17 cellular contexts compared by ENCODE assay signal in the genomic region with DNA sequence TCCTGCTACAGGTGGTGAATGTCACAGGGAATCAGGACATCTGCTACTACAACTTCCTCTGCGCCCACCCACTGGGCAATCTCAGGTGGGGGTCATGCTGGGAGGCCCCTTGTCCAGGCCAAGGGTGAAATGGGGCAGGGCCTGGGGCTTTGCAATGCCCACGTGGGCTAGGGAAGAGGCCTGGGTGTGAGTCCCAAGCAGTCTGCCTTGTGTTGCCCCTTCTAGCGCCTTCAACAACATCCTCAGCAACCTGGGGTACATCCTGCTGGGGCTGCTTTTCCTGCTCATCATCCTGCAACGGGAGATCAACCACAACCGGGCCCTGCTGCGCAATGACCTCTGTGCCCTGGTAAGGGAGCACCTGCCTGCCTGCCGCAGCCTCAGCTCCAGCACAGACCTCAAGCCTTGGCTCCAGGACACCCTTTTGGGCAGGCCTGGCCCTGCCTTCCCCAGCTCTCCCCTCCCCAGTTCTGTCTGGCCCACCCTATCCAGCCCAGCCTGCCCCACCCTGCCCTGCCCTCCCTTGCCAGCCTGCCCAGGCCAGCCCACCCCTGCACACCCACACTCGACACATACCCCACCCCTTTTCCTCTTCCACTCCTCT. TPM values are rescaled to one million over a fixed set of nuclear protein-coding genes. Genes with fewer than 3 reads are reported as not detected.
A peak's percentile ranks its signal among the peaks of the same experiment; 100 is the strongest.
DNase-seq lines count a peak whose midpoint lies in the region; ATAC-seq, FAIRE-seq and TF ChIP-seq lines count a peak whose summit lies in the region.
"Had no signal": no experiment of that assay in that cellular context is flagged by ENCODE, and none has a peak within 500 bp of the region (broad histone marks: within the 10 kb centered on the region; RNA-seq: fewer than 3 reads in every experiment).

No MANE protein-coding gene starts in this region.

- ATAC-seq in right lobe of liver (no peak), HepG2 (no peak), HG02870 (IDR thresholded peaks at IDR 0.05; ENCODE audit: unreplicated experiment) (no peak)

- H3K36me3 ChIP-seq in right lobe of liver (peaks cover 0 to 70% (median 24%) of the 10 kb centered on the region in 4 donors), HepG2 (replicated peaks in 1 of 2; ENCODE audit: control insufficient read depth in 1 of 2, insufficient read depth in 2 of 2, low read length in 2 of 2) (peaks cover 8 to 18% of the 10 kb centered on the region in 2 experiments; a peak in 4 of 5 replicates), OCI-LY7 (ENCODE audit: insufficient read depth, low read length) (peaks cover 35% of the 10 kb centered on the region; the same call in 1 of the 2 replicates), kidney (ENCODE audit: control insufficient read depth in 1 of 2, insufficient read depth in 2 of 2, low read length in 2 of 2) (peaks cover 24 to 34% of the 10 kb centered on the region in 2 donors)
- H3K36me3 ChIP-seq: ovary had no signal

- H3K4me3 ChIP-seq in right lobe of liver (no peak overlapping the region), HepG2 (replicated peaks in 1 of 3; ENCODE audit: insufficient read depth in 1 of 3, low read depth in 2 of 3, low read length in 3 of 3) (no peak overlapping the region), OCI-LY7 (ENCODE audit: low read depth, low read length, poor library complexity, severe bottlenecking) (peak overlapping the region; percentile 7), kidney (ENCODE audit: low read length in 2 of 2) (no peak overlapping the region)
- H3K4me3 ChIP-seq: adrenal gland, cardiac muscle cell, ovary, suprapubic skin had no signal

- H3K27me3 ChIP-seq in right lobe of liver = no peaks in the 10 kb centered on the region
- no peaks in the 10 kb centered on the region for H3K27me3 ChIP-seq in HepG2 (ENCODE audit: control insufficient read depth in 1 of 2, insufficient read depth in 2 of 2, low read length in 2 of 2)
- H3K27me3 ChIP-seq: adrenal gland, cardiac muscle cell, ovary, suprapubic skin had no signal

- 94% methylated on average over 2 of the region's 8 CpGs for WGBS in right lobe of liver (ENCODE audit: insufficient coverage, low coverage, low lambda C conversion rate, missing lambda C conversion rate)
- WGBS in HepG2 (ENCODE audit: low lambda C conversion rate) = 97% methylated on average over 1 of the region's 8 CpGs

- no peak for TF ChIP-seq POLR2A in right lobe of liver (IDR thresholded peaks at IDR 0.05)
- no peak for TF ChIP-seq POLR2A in HepG2 (IDR thresholded peaks at IDR 0.05; ENCODE audit: insufficient read depth in 1 of 2, low read depth in 2 of 2, low read length in 2 of 2)

- H3K9ac ChIP-seq in HepG2 (ENCODE audit: insufficient read depth, low read depth, low read length) (no peak overlapping the region), kidney (ENCODE audit: low read length in 2 of 2) (no peak overlapping the region)

- no peak for TF ChIP-seq RAD21 in HepG2 (CRISPR knock-in tag; IDR thresholded peaks at IDR 0.05)

- CTCF ChIA-PET in HepG2 (lab: Yijun Ruan, JAX; ENCODE audit: low intra/inter-chr PET ratio, low total read pairs) (no interaction called here), OCI-LY7 (lab: Charles Lee; ENCODE audit: unreplicated experiment) (no interaction called here)

- H3K4me1 ChIP-seq in right lobe of liver (no peaks in the 10 kb centered on the region), HepG2 (ENCODE audit: insufficient read depth, low read length) (peaks cover 9% of the 10 kb centered on the region), OCI-LY7 (ENCODE audit: insufficient read depth, low read length, poor library complexity, severe bottlenecking) (peaks cover 37% of the 10 kb centered on the region), kidney (ENCODE audit: control insufficient read depth in 1 of 2, insufficient read depth in 1 of 2, low read depth in 1 of 2, low read length in 2 of 2) (no peaks in the 10 kb centered on the region)
- H3K4me1 ChIP-seq: adrenal gland, Caco-2 had no signal

- H2AFZ ChIP-seq in HepG2 (ENCODE audit: low read length) = no peak overlapping the region
- H2AFZ ChIP-seq in OCI-LY7 (ENCODE audit: low read length) = peak overlapping the region; percentile 54; the same call in 1 of the 2 replicates

- H3K9me3 ChIP-seq in right lobe of liver = no peaks in the 10 kb centered on the region
- no peaks in the 10 kb centered on the region for H3K9me3 ChIP-seq in HepG2 (ENCODE audit: low read length)
- no peaks in the 10 kb centered on the region for H3K9me3 ChIP-seq in OCI-LY7 (ENCODE audit: low read length)
- no peaks in the 10 kb centered on the region for H3K9me3 ChIP-seq in kidney (ENCODE audit: control insufficient read depth in 1 of 2, low read length in 2 of 2)
- H3K9me3 ChIP-seq: adrenal gland, Caco-2, ovary, suprapubic skin had no signal

- DNase-seq in right lobe of liver = peak in 2 of 3 donors; percentile 35 to 39
- DNase-seq in HepG2 (ENCODE audit: low spot score) = no peak
- peak; percentile 23 for DNase-seq in OCI-LY7 (ENCODE audit: low spot score)
- DNase-seq in kidney = peak; percentile 56
- DNase-seq in ureter (ENCODE audit: low spot score) = peak; percentile 41
- no peak for DNase-seq in Ammon's horn (ENCODE audit: low spot score)
- no peak for DNase-seq in GM19238 (ENCODE audit: insufficient read length, low spot score)
- DNase-seq: activated CD4-positive, alpha-beta memory T cell treated with anti-CD3 and anti-CD28 coated beads, Interleukin-2, amount 10 ng/mL, durations not matched to agents 7 days and 5 days; effector memory CD4-positive, alpha-beta T cell; NCI-H146 had no signal

- POLR2A ChIA-PET in HepG2 (lab: Yijun Ruan, JAX) (no interaction called here), OCI-LY7 (lab: Charles Lee) (no interaction called here)

- in situ Hi-C loops in HepG2 (cut with HindIII; ENCODE audit: extremely low pct_ligation_motif_present, low pct_unique_long_range_greater_than_20kb) = no loop called here

- FAIRE-seq in HepG2 (lab: Jason Lieb, UNC) (no peak), kidney (lab: Jason Lieb, UNC) (no peak)
- FAIRE-seq: H54 had no signal

- no peak for TF ChIP-seq EP300 in HepG2 (IDR thresholded peaks at IDR 0.05; ENCODE audit: low read depth in 2 of 2, low read length in 2 of 2)
- no peak for TF ChIP-seq EP300 in HepG2 (CRISPR knock-in tag; IDR thresholded peaks at IDR 0.05; ENCODE audit: borderline replicate concordance)

- intact Hi-C loops in right lobe of liver (cut with DNase I) (no loop called here), HepG2 (cut with micrococcal nuclease; ENCODE audit: unreplicated experiment) (no loop called here), OCI-LY7 (cut with micrococcal nuclease; ENCODE audit: unreplicated experiment) (no loop called here), kidney (cut with DNase I) (no loop called here)

- H3K79me2 ChIP-seq in HepG2 (ENCODE audit: insufficient read depth, low read length) (no peaks in the 10 kb centered on the region), OCI-LY7 (ENCODE audit: insufficient read depth, low read depth, low read length) (no peaks in the 10 kb centered on the region)

- BruUV-seq in HepG2 (replicated peaks; lab: Mats Ljungman, UMichigan) (no TSS peak), OCI-LY7 (replicated peaks; lab: Mats Ljungman, UMichigan) (no TSS peak)

- no peaks in the 10 kb centered on the region for H3K9me2 ChIP-seq in OCI-LY7 (ENCODE audit: insufficient read depth, low read length)

- H3K27ac ChIP-seq in right lobe of liver (no peak overlapping the region), HepG2 (ENCODE audit: extremely low read length, insufficient read depth, low read length) (no peak overlapping the region), OCI-LY7 (ENCODE audit: low read depth, low read length, poor library complexity, severe bottlenecking) (peak overlapping the region; percentile 44), kidney (ENCODE audit: low read depth in 2 of 2, low read length in 2 of 2) (no peak overlapping the region)
- H3K27ac ChIP-seq: cardiac muscle cell, ovary had no signal

- no peaks in the 10 kb centered on the region for H4K20me1 ChIP-seq in HepG2 (ENCODE audit: insufficient read depth, low read length)
- H4K20me1 ChIP-seq in OCI-LY7 (ENCODE audit: insufficient read depth, low read length) = no peaks in the 10 kb centered on the region

- H3K4me2 ChIP-seq in HepG2 (ENCODE audit: low read depth, low read length) (no peak overlapping the region), OCI-LY7 (ENCODE audit: low read length) (peak overlapping the region; percentile 56)

- TF ChIP-seq CTCF in right lobe of liver (IDR thresholded peaks at IDR 0.05) = no peak
- TF ChIP-seq CTCF in HepG2 (CRISPR knock-in tag; IDR thresholded peaks at IDR 0.05) = no peak
- TF ChIP-seq CTCF in OCI-LY7 (conservative IDR thresholded peaks at IDR 0.05; ENCODE audit: low read length) = no peak
- no peak for TF ChIP-seq CTCF in kidney (IDR thresholded peaks at IDR 0.05; ENCODE audit: borderline replicate concordance, extremely low read depth, insufficient read depth)

RNA-seq across cellular contexts. Expression of a gene that starts 9.1 kb away (rescaled TPM):
- total RNA-seq in right lobe of liver (100 to 1,000 TPM in 4 of 6 experiments, 10 to 100 TPM in 2; 41.2 to 158 (median 112) TPM), HepG2 (2016; rRNA removed; fragmentation: Illumina TruSeq; extraction: Trizol) (75.4 and 93.7 TPM in 2 replicates), OCI-LY7 (2022) (5.4 and 6.4 TPM in 2 replicates), kidney (846 TPM), ureter (1,521 TPM)
- 15.8 and 16.5 TPM in 2 replicates for total RNA-seq in HepG2 (2016; cell fraction: cytosol; rRNA removed; fragmentation: Illumina TruSeq; extraction: Trizol; ENCODE audit: low read depth)
- 83.7 and 102 TPM in 2 replicates for total RNA-seq in HepG2 (2016; cell fraction: insoluble cytoplasmic fraction; rRNA removed; fragmentation: Illumina TruSeq; extraction: Trizol)
- total RNA-seq in HepG2 (2016; cell fraction: membrane; rRNA removed; fragmentation: Illumina TruSeq; extraction: Trizol) = 20.1 and 22.3 TPM in 2 replicates
- total RNA-seq in HepG2 (2016; cell fraction: nucleus; rRNA removed; fragmentation: Illumina TruSeq; extraction: Trizol) = 36.8 and 37.1 TPM in 2 replicates
- polyA plus RNA-seq in HepG2 (2011; rRNA removed) (12.6 and 14.1 TPM in 2 replicates), kidney (ENCODE audit: insufficient read depth, low read depth, low replicate concordance) (776 TPM)
- polyA plus RNA-seq in HepG2 (2011; cell fraction: cytosol; rRNA removed) = 11.6 and 11.8 TPM in 2 replicates
- 25.0 and 34.5 TPM in 2 replicates for polyA plus RNA-seq in HepG2 (2011; cell fraction: nucleus; rRNA removed)
- 3.6 and 5.8 TPM in 2 replicates for polyA plus RNA-seq in HepG2 (2012)
- polyA plus RNA-seq in HepG2 (2016; cell fraction: cytosol; fragmentation: Illumina TruSeq; extraction: Trizol; ENCODE audit: low read depth) = 19.4 and 20.0 TPM in 2 replicates
- 110 TPM in 2 replicates for polyA plus RNA-seq in HepG2 (2016; cell fraction: insoluble cytoplasmic fraction; fragmentation: Illumina TruSeq; extraction: Trizol; ENCODE audit: low read depth)
- polyA plus RNA-seq in HepG2 (2016; cell fraction: membrane; fragmentation: Illumina TruSeq; extraction: Trizol; ENCODE audit: low read depth) = 20.4 and 20.8 TPM in 2 replicates
- polyA plus RNA-seq in HepG2 (2016; cell fraction: nucleus; fragmentation: Illumina TruSeq; extraction: Trizol; ENCODE audit: insufficient read depth, low read depth) = 55.4 and 61.9 TPM in 2 replicates
- polyA minus RNA-seq in HepG2 (2011; rRNA and poly(A)+ RNA removed; ENCODE audit: low replicate concordance) = 1.5 and 8.0 TPM in 2 replicates
- polyA minus RNA-seq in HepG2 (2011; cell fraction: cytosol; rRNA and poly(A)+ RNA removed) = 2.4 and 3.3 TPM in 2 replicates
- polyA minus RNA-seq in HepG2 (2011; cell fraction: nucleus; rRNA and poly(A)+ RNA removed) = 5.0 and 7.5 TPM in 2 replicates
- 7.4 and 8.4 TPM in 2 replicates for total RNA-seq in OCI-LY7 (2014; rRNA removed; shearing (Covaris generic))

RNA-seq across cellular contexts. Expression of a gene that starts 11.5 kb away (rescaled TPM):
- total RNA-seq in right lobe of liver = 10 to 100 TPM; 24.6 to 49.9 (median 35.5) TPM
- 6.8 and 11.5 TPM in 2 replicates for total RNA-seq in HepG2 (2016; rRNA removed; fragmentation: Illumina TruSeq; extraction: Trizol)
- 8.7 and 10.3 TPM in 2 replicates for total RNA-seq in HepG2 (2016; cell fraction: cytosol; rRNA removed; fragmentation: Illumina TruSeq; extraction: Trizol; ENCODE audit: low read depth)
- total RNA-seq in HepG2 (2016; cell fraction: insoluble cytoplasmic fraction; rRNA removed; fragmentation: Illumina TruSeq; extraction: Trizol) = 6.4 and 12.0 TPM in 2 replicates
- total RNA-seq in HepG2 (2016; cell fraction: membrane; rRNA removed; fragmentation: Illumina TruSeq; extraction: Trizol) = 8.6 and 9.5 TPM in 2 replicates
- total RNA-seq in HepG2 (2016; cell fraction: nucleus; rRNA removed; fragmentation: Illumina TruSeq; extraction: Trizol) = 15.6 and 17.2 TPM in 2 replicates
- 26.8 and 28.0 TPM in 2 replicates for polyA plus RNA-seq in HepG2 (2011; rRNA removed)
- 10.5 and 14.3 TPM in 2 replicates for polyA plus RNA-seq in HepG2 (2011; cell fraction: cytosol; rRNA removed)
- polyA plus RNA-seq in HepG2 (2011; cell fraction: nucleus; rRNA removed) = 82.0 and 109 TPM in 2 replicates
- polyA plus RNA-seq in HepG2 (2012) = 15.1 and 15.4 TPM in 2 replicates
- 1.9 and 2.2 TPM in 2 replicates for polyA plus RNA-seq in HepG2 (2016; cell fraction: cytosol; fragmentation: Illumina TruSeq; extraction: Trizol; ENCODE audit: low read depth)
- 7.8 and 8.9 TPM in 2 replicates for polyA plus RNA-seq in HepG2 (2016; cell fraction: insoluble cytoplasmic fraction; fragmentation: Illumina TruSeq; extraction: Trizol; ENCODE audit: low read depth)
- 6.0 and 6.6 TPM in 2 replicates for polyA plus RNA-seq in HepG2 (2016; cell fraction: membrane; fragmentation: Illumina TruSeq; extraction: Trizol; ENCODE audit: low read depth)
- polyA plus RNA-seq in HepG2 (2016; cell fraction: nucleus; fragmentation: Illumina TruSeq; extraction: Trizol; ENCODE audit: insufficient read depth, low read depth) = 24.9 and 26.7 TPM in 2 replicates
- 25.1 and 71.4 TPM in 2 replicates for polyA minus RNA-seq in HepG2 (2011; rRNA and poly(A)+ RNA removed; ENCODE audit: low replicate concordance)
- polyA minus RNA-seq in HepG2 (2011; cell fraction: cytosol; rRNA and poly(A)+ RNA removed) = 11.7 and 19.1 TPM in 2 replicates
- 32.3 and 34.8 TPM in 2 replicates for polyA minus RNA-seq in HepG2 (2011; cell fraction: nucleus; rRNA and poly(A)+ RNA removed)
- 18.3 and 18.6 TPM in 2 replicates for total RNA-seq in OCI-LY7 (2014; rRNA removed; shearing (Covaris generic))
- total RNA-seq in OCI-LY7 (2022) = 30.6 and 37.7 TPM in 2 replicates
- total RNA-seq in kidney = 37.4 TPM
- 16.4 TPM for polyA plus RNA-seq in kidney (ENCODE audit: insufficient read depth, low read depth, low replicate concordance)
- 36.5 TPM for total RNA-seq in ureter

RNA-seq across cellular contexts. Expression of a gene that starts 41.8 kb away (rescaled TPM):
- total RNA-seq in right lobe of liver (10 to 100 TPM; 19.3 to 28.5 (median 25.8) TPM), HepG2 (2016; rRNA removed; fragmentation: Illumina TruSeq; extraction: Trizol) (6.8 and 13.8 TPM in 2 replicates), OCI-LY7 (2022) (91.2 and 104 TPM in 2 replicates), kidney (70.2 TPM), ureter (99.6 TPM)
- 7.8 and 8.9 TPM in 2 replicates for total RNA-seq in HepG2 (2016; cell fraction: cytosol; rRNA removed; fragmentation: Illumina TruSeq; extraction: Trizol; ENCODE audit: low read depth)
- total RNA-seq in HepG2 (2016; cell fraction: insoluble cytoplasmic fraction; rRNA removed; fragmentation: Illumina TruSeq; extraction: Trizol) = 8.1 and 12.0 TPM in 2 replicates
- 6.1 and 6.3 TPM in 2 replicates for total RNA-seq in HepG2 (2016; cell fraction: membrane; rRNA removed; fragmentation: Illumina TruSeq; extraction: Trizol)
- total RNA-seq in HepG2 (2016; cell fraction: nucleus; rRNA removed; fragmentation: Illumina TruSeq; extraction: Trizol) = 16.5 and 17.3 TPM in 2 replicates
- polyA plus RNA-seq in HepG2 (2011; rRNA removed) (13.4 and 14.4 TPM in 2 replicates), kidney (ENCODE audit: insufficient read depth, low read depth, low replicate concordance) (14.5 TPM)
- polyA plus RNA-seq in HepG2 (2011; cell fraction: cytosol; rRNA removed) = 6.8 and 10.0 TPM in 2 replicates
- 63.6 and 86.3 TPM in 2 replicates for polyA plus RNA-seq in HepG2 (2011; cell fraction: nucleus; rRNA removed)
- polyA plus RNA-seq in HepG2 (2012) = 4.8 and 7.7 TPM in 2 replicates
- 1.6 and 1.8 TPM in 2 replicates for polyA plus RNA-seq in HepG2 (2016; cell fraction: cytosol; fragmentation: Illumina TruSeq; extraction: Trizol; ENCODE audit: low read depth)
- polyA plus RNA-seq in HepG2 (2016; cell fraction: insoluble cytoplasmic fraction; fragmentation: Illumina TruSeq; extraction: Trizol; ENCODE audit: low read depth) = 7.1 and 8.6 TPM in 2 replicates
- polyA plus RNA-seq in HepG2 (2016; cell fraction: membrane; fragmentation: Illumina TruSeq; extraction: Trizol; ENCODE audit: low read depth) = 3.0 and 4.2 TPM in 2 replicates
- polyA plus RNA-seq in HepG2 (2016; cell fraction: nucleus; fragmentation: Illumina TruSeq; extraction: Trizol; ENCODE audit: insufficient read depth, low read depth) = 59.8 and 63.8 TPM in 2 replicates
- polyA minus RNA-seq in HepG2 (2011; rRNA and poly(A)+ RNA removed; ENCODE audit: low replicate concordance) = 16.5 and 37.7 TPM in 2 replicates
- polyA minus RNA-seq in HepG2 (2011; cell fraction: cytosol; rRNA and poly(A)+ RNA removed) = 3.3 and 6.0 TPM in 2 replicates
- 13.0 and 13.4 TPM in 2 replicates for polyA minus RNA-seq in HepG2 (2011; cell fraction: nucleus; rRNA and poly(A)+ RNA removed)
- total RNA-seq in OCI-LY7 (2014; rRNA removed; shearing (Covaris generic)) = 44.1 and 45.4 TPM in 2 replicates

RNA-seq across cellular contexts. Expression of a gene that starts 42.4 kb away (rescaled TPM):
- total RNA-seq in right lobe of liver = 1 to 10 TPM; 5.6 to 9.4 (median 7.3) TPM
- total RNA-seq in HepG2 (2016; rRNA removed; fragmentation: Illumina TruSeq; extraction: Trizol) = 10.7 and 12.4 TPM in 2 replicates
- total RNA-seq in HepG2 (2016; cell fraction: cytosol; rRNA removed; fragmentation: Illumina TruSeq; extraction: Trizol; ENCODE audit: low read depth) = 4.7 and 5.5 TPM in 2 replicates
- 10.0 and 10.5 TPM in 2 replicates for total RNA-seq in HepG2 (2016; cell fraction: insoluble cytoplasmic fraction; rRNA removed; fragmentation: Illumina TruSeq; extraction: Trizol)
- 8.0 and 9.2 TPM in 2 replicates for total RNA-seq in HepG2 (2016; cell fraction: membrane; rRNA removed; fragmentation: Illumina TruSeq; extraction: Trizol)
- 11.2 and 11.4 TPM in 2 replicates for total RNA-seq in HepG2 (2016; cell fraction: nucleus; rRNA removed; fragmentation: Illumina TruSeq; extraction: Trizol)
- 12.6 and 12.8 TPM in 2 replicates for polyA plus RNA-seq in HepG2 (2011; rRNA removed)
- polyA plus RNA-seq in HepG2 (2011; cell fraction: cytosol; rRNA removed) = 5.0 and 8.9 TPM in 2 replicates
- polyA plus RNA-seq in HepG2 (2011; cell fraction: nucleus; rRNA removed) = 20.8 and 21.2 TPM in 2 replicates
- 9.1 and 10.6 TPM in 2 replicates for polyA plus RNA-seq in HepG2 (2012)
- polyA plus RNA-seq in HepG2 (2016; cell fraction: cytosol; fragmentation: Illumina TruSeq; extraction: Trizol; ENCODE audit: low read depth) = 2.7 and 3.1 TPM in 2 replicates
- polyA plus RNA-seq in HepG2 (2016; cell fraction: insoluble cytoplasmic fraction; fragmentation: Illumina TruSeq; extraction: Trizol; ENCODE audit: low read depth) = 10.6 and 13.7 TPM in 2 replicates
- 4.7 and 5.8 TPM in 2 replicates for polyA plus RNA-seq in HepG2 (2016; cell fraction: membrane; fragmentation: Illumina TruSeq; extraction: Trizol; ENCODE audit: low read depth)
- 26.2 and 27.4 TPM in 2 replicates for polyA plus RNA-seq in HepG2 (2016; cell fraction: nucleus; fragmentation: Illumina TruSeq; extraction: Trizol; ENCODE audit: insufficient read depth, low read depth)
- polyA minus RNA-seq in HepG2 (2011; rRNA and poly(A)+ RNA removed; ENCODE audit: low replicate concordance) = 20.7 and 43.7 TPM in 2 replicates
- polyA minus RNA-seq in HepG2 (2011; cell fraction: cytosol; rRNA and poly(A)+ RNA removed) = 10.5 and 12.9 TPM in 2 replicates
- 18.7 and 20.5 TPM in 2 replicates for polyA minus RNA-seq in HepG2 (2011; cell fraction: nucleus; rRNA and poly(A)+ RNA removed)
- 10.9 and 11.2 TPM in 2 replicates for total RNA-seq in OCI-LY7 (2014; rRNA removed; shearing (Covaris generic))
- 30.2 and 31.4 TPM in 2 replicates for total RNA-seq in OCI-LY7 (2022)
- 24.7 TPM for total RNA-seq in kidney
- 8.5 TPM for polyA plus RNA-seq in kidney (ENCODE audit: insufficient read depth, low read depth, low replicate concordance)
- 32.1 TPM for total RNA-seq in ureter

RNA-seq across cellular contexts. Expression of a gene that starts 46.0 kb away (rescaled TPM):
- total RNA-seq in right lobe of liver (10 to 100 TPM; 22.2 to 39.1 (median 29.3) TPM), HepG2 (2016; rRNA removed; fragmentation: Illumina TruSeq; extraction: Trizol) (104 and 178 TPM in 2 replicates), OCI-LY7 (2022) (59.9 and 60.2 TPM in 2 replicates), kidney (90.2 TPM), ureter (77.2 TPM)
- total RNA-seq in HepG2 (2016; cell fraction: cytosol; rRNA removed; fragmentation: Illumina TruSeq; extraction: Trizol; ENCODE audit: low read depth) = 34.4 and 37.3 TPM in 2 replicates
- 107 and 164 TPM in 2 replicates for total RNA-seq in HepG2 (2016; cell fraction: insoluble cytoplasmic fraction; rRNA removed; fragmentation: Illumina TruSeq; extraction: Trizol)
- 37.1 and 43.1 TPM in 2 replicates for total RNA-seq in HepG2 (2016; cell fraction: membrane; rRNA removed; fragmentation: Illumina TruSeq; extraction: Trizol)
- total RNA-seq in HepG2 (2016; cell fraction: nucleus; rRNA removed; fragmentation: Illumina TruSeq; extraction: Trizol) = 42.3 and 46.9 TPM in 2 replicates
- polyA plus RNA-seq in HepG2 (2011; rRNA removed) (27.0 and 28.8 TPM in 2 replicates), kidney (ENCODE audit: insufficient read depth, low read depth, low replicate concordance) (29.4 TPM)
- polyA plus RNA-seq in HepG2 (2011; cell fraction: cytosol; rRNA removed) = 21.8 and 24.3 TPM in 2 replicates
- 15.1 and 15.4 TPM in 2 replicates for polyA plus RNA-seq in HepG2 (2011; cell fraction: nucleus; rRNA removed)
- 23.9 and 26.9 TPM in 2 replicates for polyA plus RNA-seq in HepG2 (2012)
- polyA plus RNA-seq in HepG2 (2016; cell fraction: cytosol; fragmentation: Illumina TruSeq; extraction: Trizol; ENCODE audit: low read depth) = 2.7 and 3.0 TPM in 2 replicates
- 70.7 and 75.2 TPM in 2 replicates for polyA plus RNA-seq in HepG2 (2016; cell fraction: insoluble cytoplasmic fraction; fragmentation: Illumina TruSeq; extraction: Trizol; ENCODE audit: low read depth)
- 12.5 and 14.8 TPM in 2 replicates for polyA plus RNA-seq in HepG2 (2016; cell fraction: membrane; fragmentation: Illumina TruSeq; extraction: Trizol; ENCODE audit: low read depth)
- polyA plus RNA-seq in HepG2 (2016; cell fraction: nucleus; fragmentation: Illumina TruSeq; extraction: Trizol; ENCODE audit: insufficient read depth, low read depth) = 26.9 and 30.3 TPM in 2 replicates
- polyA minus RNA-seq in HepG2 (2011; rRNA and poly(A)+ RNA removed; ENCODE audit: low replicate concordance) = 84.0 and 119 TPM in 2 replicates
- polyA minus RNA-seq in HepG2 (2011; cell fraction: cytosol; rRNA and poly(A)+ RNA removed) = 68.8 and 69.8 TPM in 2 replicates
- 42.0 and 56.1 TPM in 2 replicates for polyA minus RNA-seq in HepG2 (2011; cell fraction: nucleus; rRNA and poly(A)+ RNA removed)
- total RNA-seq in OCI-LY7 (2014; rRNA removed; shearing (Covaris generic)) = 62.8 and 65.3 TPM in 2 replicates

Comparison
In these comparisons a context has a peak if more than half of its experiments do, and no peak if none do; other contexts are left out.
1. DNase-seq: peak in right lobe of liver (2 of 3), OCI-LY7 (single experiment), kidney (single experiment) and ureter (single experiment); none in HepG2 (single experiment), Ammon's horn (single experiment) and GM19238 (single experiment).